Comparison of ENCODE assay signal across 15 cellular contexts in the genomic region with DNA sequence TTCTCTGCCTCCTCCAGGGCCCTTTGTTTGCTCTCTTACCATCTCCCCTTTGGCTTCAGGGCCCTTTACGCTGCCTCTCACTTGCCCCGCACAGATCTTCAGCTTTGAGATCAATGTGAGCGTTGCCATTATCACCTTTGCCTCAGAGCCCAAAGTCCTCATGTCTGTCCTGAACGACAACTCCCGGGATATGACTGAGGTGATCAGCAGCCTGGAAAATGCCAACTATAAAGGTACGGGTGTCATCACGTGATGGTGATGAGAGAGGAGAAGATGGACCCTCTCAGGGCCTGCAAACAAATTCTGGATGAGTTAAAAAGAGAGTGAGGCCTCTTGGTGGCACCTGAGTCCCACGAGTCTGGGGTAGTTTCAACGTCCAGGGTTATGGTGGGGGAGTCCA. TPM values are rescaled to one million over a fixed set of nuclear protein-coding genes. Genes with fewer than 3 reads are reported as not detected.
DNase-seq lines count a peak whose midpoint lies in the region; ATAC-seq, FAIRE-seq and TF ChIP-seq lines count a peak whose summit lies in the region.
"Had no signal": no experiment of that assay in that cellular context is flagged by ENCODE, and none has a peak within 500 bp of the region (broad histone marks: within the 10 kb centered on the region; RNA-seq: fewer than 3 reads in every experiment).

No MANE protein-coding gene starts in this region.

- no peaks in the 10 kb centered on the region for H3K23me2 ChIP-seq in H1 (ENCODE audit: low read depth, low read length)

- TF ChIP-seq EP300 in H1 (IDR thresholded peaks at IDR 0.05; ENCODE audit: borderline replicate concordance in 1 of 2, low read depth in 2 of 2, low read length in 2 of 2): no peak

- H3K14ac ChIP-seq in H1 (ENCODE audit: insufficient read length): no peak overlapping the region

- no peak overlapping the region for H2AK5ac ChIP-seq in H1 (ENCODE audit: low read depth, low read length)

- H3K18ac ChIP-seq in H1 (ENCODE audit: extremely low read depth, low read length): no peak overlapping the region

- H3K4me1 ChIP-seq in H1 (replicated peaks in 1 of 4; ENCODE audit: control insufficient read depth in 3 of 4, insufficient read depth in 4 of 4, low read length in 3 of 4) (0 out of 7 replicates have a peak, but pooled peaks cover 0 to 2% (median 0%) of the 10 kb centered on the region in 4 experiments), right lobe of liver (peaks cover 0 to 12% (median 0%) of the 10 kb centered on the region in 4 donors), left ventricle myocardium inferior (no peaks in the 10 kb centered on the region)

- H3K79me1 ChIP-seq in H1 (ENCODE audit: low read depth, low read length): no peaks in the 10 kb centered on the region

- no peak overlapping the region for H4K91ac ChIP-seq in H1 (replicated peaks; ENCODE audit: insufficient read length, low read length)

- no peak overlapping the region for H3K4me3 Mint-ChIP-seq in WTC11
- H3K4me3 Mint-ChIP-seq: CD4-positive, CD25-positive, alpha-beta regulatory T cell; IgD-negative memory B cell had no signal

- no peak overlapping the region for H3K4ac ChIP-seq in H1 (replicated peaks; ENCODE audit: insufficient read length, low read depth, low read length)

- TF ChIP-seq CTCF in H1 (IDR thresholded peaks at IDR 0.05; ENCODE audit: control extremely low read depth in 1 of 3, insufficient read depth in 1 of 3, low read depth in 1 of 3, low read length in 3 of 3) (no peak), right lobe of liver (IDR thresholded peaks at IDR 0.05) (no peak), left ventricle myocardium inferior (IDR thresholded peaks at IDR 0.05; ENCODE audit: borderline replicate concordance) (no peak), WTC11 (IDR thresholded peaks at IDR 0.05) (no peak)

- no peak overlapping the region for H4K8ac ChIP-seq in H1 (ENCODE audit: extremely low read depth, insufficient read depth, low read length)

- no peak overlapping the region for H3K4me3 ChIP-seq in H1 (ENCODE audit: extremely low read depth in 1 of 4, insufficient read depth in 2 of 4, low read depth in 3 of 4, low read length in 4 of 4)
- no peak overlapping the region for H3K4me3 ChIP-seq in right lobe of liver
- no peak overlapping the region for H3K4me3 ChIP-seq in left ventricle myocardium inferior
- H3K4me3 ChIP-seq: BLaER1 treated with 17β-estradiol and CSF1 and Interleukin-3, amounts not matched to agents 10 nM and 100 nM; GM12878; GM23248 had no signal

- H3K9me3 ChIP-seq in H1 (ENCODE audit: insufficient read depth in 2 of 2, low read depth in 1 of 2, low read length in 1 of 2): peaks cover 4 to 7% of the 10 kb centered on the region in 2 experiments; a peak in 1 of 4 replicates
- no peaks in the 10 kb centered on the region for H3K9me3 ChIP-seq in right lobe of liver
- H3K9me3 ChIP-seq in left ventricle myocardium inferior (replicated peaks): no peaks in the 10 kb centered on the region
- H3K9me3 ChIP-seq: BLaER1 treated with 17β-estradiol and CSF1 and Interleukin-3, amounts not matched to agents 10 nM and 100 nM had no signal

- no peak overlapping the region for H2BK20ac ChIP-seq in H1 (ENCODE audit: low read length)

- no peak for TF ChIP-seq POLR2A in H1 (IDR thresholded peaks at IDR 0.05; ENCODE audit: control extremely low read depth in 1 of 2, low read depth in 2 of 2, low read length in 2 of 2)
- TF ChIP-seq POLR2A in right lobe of liver (IDR thresholded peaks at IDR 0.05): no peak

- H3K27me3 Mint-ChIP-seq in WTC11 (ENCODE audit: low read depth): peaks cover 10% of the 10 kb centered on the region

- H4K20me1 ChIP-seq in H1 (replicated peaks in 1 of 2; ENCODE audit: control insufficient read depth in 1 of 2, insufficient read depth in 2 of 2, low read length in 2 of 2): no peaks in the 10 kb centered on the region
- H4K20me1 ChIP-seq: BLaER1 treated with 17β-estradiol and CSF1 and Interleukin-3, amounts not matched to agents 10 nM and 100 nM had no signal

- H3K23ac ChIP-seq in H1 (ENCODE audit: insufficient read length): no peak overlapping the region

- no peak overlapping the region for H3K9ac ChIP-seq in H1 (replicated peaks in 1 of 4; ENCODE audit: extremely low read depth in 1 of 4, low read depth in 3 of 4, low read length in 3 of 4)
- H3K9ac ChIP-seq: BLaER1 treated with 17β-estradiol and CSF1 and Interleukin-3, amounts not matched to agents 10 nM and 100 nM; GM23248 had no signal

- H3K27ac ChIP-seq in H1 (ENCODE audit: low read depth, low read length): no peak overlapping the region
- peak overlapping the region in 1 of 3 donors; percentile 53 for H3K27ac ChIP-seq in right lobe of liver
- no peak overlapping the region for H3K27ac ChIP-seq in left ventricle myocardium inferior (replicated peaks)
- H3K27ac ChIP-seq: BLaER1 treated with 17β-estradiol and CSF1 and Interleukin-3, amounts not matched to agents 10 nM and 100 nM; GM23248 had no signal

- H3K27me3 ChIP-seq in H1 (replicated peaks in 1 of 4; ENCODE audit: control insufficient read depth in 3 of 4, extremely low read depth in 1 of 4, insufficient read depth in 3 of 4, low read length in 3 of 4): no peaks in the 10 kb centered on the region
- H3K27me3 ChIP-seq in right lobe of liver: no peaks in the 10 kb centered on the region
- peaks cover 6% of the 10 kb centered on the region for H3K27me3 ChIP-seq in left ventricle myocardium inferior (ENCODE audit: low read depth)
- H3K27me3 ChIP-seq: BLaER1 treated with 17β-estradiol and CSF1 and Interleukin-3, amounts not matched to agents 10 nM and 100 nM had no signal

- H4K5ac ChIP-seq in H1 (ENCODE audit: insufficient read length, low read depth, low read length): no peak overlapping the region

- 86% methylated on average over 9 of the region's 9 CpGs; no CpG with 5 or more reads in 1 of the 2 experiments for WGBS in H1 (ENCODE audit: extremely low coverage in 1 of 2, insufficient coverage in 1 of 2, insufficient read length in 1 of 2, insufficient replicate concordance in 2 of 2, low coverage in 1 of 2, low lambda C conversion rate in 2 of 2, missing lambda C conversion rate in 1 of 2), 2 experiments
- WGBS in right lobe of liver (ENCODE audit: insufficient coverage, low coverage, low lambda C conversion rate, missing lambda C conversion rate): 44% methylated on average over 9 of the region's 9 CpGs

- 0 out of 2 replicates have a peak overlapping the region, but pooled peaks have one; percentile 72 for H2BK15ac ChIP-seq in H1 (ENCODE audit: low read length)

- peaks cover 7% of the 10 kb centered on the region for H3K4me1 Mint-ChIP-seq in WTC11
- H3K4me1 Mint-ChIP-seq: IgD-negative memory B cell had no signal

- no peak overlapping the region for H2BK120ac ChIP-seq in H1 (replicated peaks; ENCODE audit: low read depth, low read length)

- H2AFZ ChIP-seq in H1 (ENCODE audit: low read length): no peak overlapping the region
- H2AFZ ChIP-seq: GM23248 had no signal

- no peak for FAIRE-seq in H1 (lab: Jason Lieb, UNC)
- FAIRE-seq: GM12878, GM18507 had no signal

- no peak overlapping the region for H3K56ac ChIP-seq in H1 (replicated peaks; ENCODE audit: insufficient read length, low read depth, low read length)

- ATAC-seq in right lobe of liver: peak; percentile 10 to 69 (median 34)
- ATAC-seq in WTC11: no peak
- ATAC-seq: GM12878 had no signal

- H3K9me3 Mint-ChIP-seq in WTC11: peaks cover 12% of the 10 kb centered on the region
- H3K9me3 Mint-ChIP-seq: CD4-positive, CD25-positive, alpha-beta regulatory T cell; IgD-negative memory B cell had no signal

- H3K36me3 ChIP-seq in H1 (ENCODE audit: control insufficient read depth in 2 of 4, insufficient read depth in 4 of 4, low read length in 3 of 4) (no peaks in the 10 kb centered on the region), right lobe of liver (peaks cover 0 to 47% (median 16%) of the 10 kb centered on the region in 4 donors), left ventricle myocardium inferior (no peaks in the 10 kb centered on the region)
- H3K36me3 ChIP-seq: BLaER1 treated with 17β-estradiol and CSF1 and Interleukin-3, amounts not matched to agents 10 nM and 100 nM had no signal

- intact Hi-C loops in right lobe of liver (cut with DNase I): no loop called here
- intact Hi-C loops in left ventricle myocardium inferior (cut with micrococcal nuclease): no loop called here

- CTCF ChIA-PET in H1 (lab: Charles Lee; ENCODE audit: partially characterized antibody): interaction anchor here (0.9 to 1.6 kb wide), 3 partner anchors 12 to 48 kb away, joined by 4 to 7 read pairs (median 7); no protein-coding TSS in a partner anchor
- CTCF ChIA-PET in WTC11 (lab: Charles Lee): no interaction called here

- H3K4me2 ChIP-seq in H1 (ENCODE audit: insufficient read depth in 1 of 2, low read depth in 2 of 2, low read length in 2 of 2): no peak overlapping the region

- H3K27ac Mint-ChIP-seq in WTC11: no peak overlapping the region
- H3K27ac Mint-ChIP-seq: IgD-negative memory B cell had no signal

- no peak for TF ChIP-seq RAD21 in H1 (IDR thresholded peaks at IDR 0.05 in 1 of 2, conservative IDR thresholded peaks at IDR 0.05 in 1 of 2; ENCODE audit: low read depth in 2 of 2, low read length in 2 of 2)

- no peak overlapping the region for H2BK5ac ChIP-seq in H1 (ENCODE audit: low read depth, low read length)

- no peaks in the 10 kb centered on the region for H3K79me2 ChIP-seq in H1 (ENCODE audit: control insufficient read depth in 1 of 2, insufficient read depth in 2 of 2, low read length in 2 of 2)

- DNase-seq in H1 (ENCODE audit: low read depth in 1 of 2, low spot score in 2 of 2) (no peak), right lobe of liver (peak in 1 of 3 donors; percentile 13), left ventricle myocardium inferior (no peak), WTC11 (ENCODE audit: low spot score) (no peak)
- DNase-seq: ACHN; CD4-positive, CD25-positive, alpha-beta regulatory T cell; DMS 273 treated with DMSO at 0.1 percent for 48 hours; GM23248; H7 had no signal

- POLR2A ChIA-PET in H1 (lab: Charles Lee; ENCODE audit: partially characterized antibody): interaction anchor here (0.9 to 1.4 kb wide), 2 partner anchors 12 to 287 kb away, joined by 3 to 5 read pairs; no protein-coding TSS in a partner anchor
- POLR2A ChIA-PET in WTC11 (lab: Charles Lee): no interaction called here

- no peak overlapping the region for H2BK12ac ChIP-seq in H1 (ENCODE audit: low read depth, low read length)

- H3K36me3 Mint-ChIP-seq in WTC11: no peaks in the 10 kb centered on the region
- H3K36me3 Mint-ChIP-seq: CD4-positive, CD25-positive, alpha-beta regulatory T cell; IgD-negative memory B cell had no signal

RNA-seq across cellular contexts. Expression of a gene that starts 8.3 kb away (rescaled TPM):
- total RNA-seq in H1 (2021; fragmentation: NEBNext Ultra II Directional; extraction: Animal tissue kit (Norgen Biotek cat#: 25700)): 0.26 and 0.61 TPM in 2 replicates
- polyA plus RNA-seq in H1 (2011; rRNA removed): 0.38 and 1.0 TPM in 2 replicates
- polyA plus RNA-seq in H1 (2011; cell fraction: cytosol; rRNA removed): 1.0 TPM
- 0.98 TPM for polyA plus RNA-seq in H1 (2011; cell fraction: nucleus; rRNA removed)
- 0.44 to 1.3 TPM (median 0.91 TPM) in 4 replicates for polyA plus RNA-seq in H1 (2012, experiment 1 of 2)
- 0.34 TPM for polyA plus RNA-seq in H1 (2012, experiment 2 of 2)
- polyA plus RNA-seq in H1 (2013, experiment 1 of 2): 0.41 TPM
- 0.11 TPM for polyA plus RNA-seq in H1 (2013, experiment 2 of 2)
- 0.25 and 0.88 TPM in 2 replicates for polyA minus RNA-seq in H1 (2011; rRNA and poly(A)+ RNA removed)
- 3.3 TPM for polyA minus RNA-seq in H1 (2011; cell fraction: cytosol; rRNA and poly(A)+ RNA removed)
- polyA minus RNA-seq in H1 (2011; cell fraction: nucleus; rRNA and poly(A)+ RNA removed): not detected
- total RNA-seq in right lobe of liver (100 to 1,000 TPM; 309 to 739 (median 533) TPM), left ventricle myocardium inferior (9.7 TPM), WTC11 (2021) (1.3 TPM in 3 replicates)
- total RNA-seq: A172 had no signal
- polyA plus RNA-seq: IgD-negative memory B cell had no signal

RNA-seq across cellular contexts. Expression of a gene that starts 10.1 kb away (rescaled TPM):
- total RNA-seq in H1 (2021; fragmentation: NEBNext Ultra II Directional; extraction: Animal tissue kit (Norgen Biotek cat#: 25700)): not detected in 2 replicates
- polyA plus RNA-seq in H1 (2011; rRNA removed): 0.09 and 0.20 TPM in 2 replicates
- 0.94 TPM for polyA plus RNA-seq in H1 (2011; cell fraction: cytosol; rRNA removed)
- 1.1 TPM for polyA plus RNA-seq in H1 (2011; cell fraction: nucleus; rRNA removed)
- 0.13 to 0.36 TPM (median 0.30 TPM) in 4 replicates for polyA plus RNA-seq in H1 (2012, experiment 1 of 2)
- polyA plus RNA-seq in H1 (2012, experiment 2 of 2): 0.54 TPM
- 0.14 TPM for polyA plus RNA-seq in H1 (2013, experiment 1 of 2)
- polyA plus RNA-seq in H1 (2013, experiment 2 of 2): not detected
- 0.66 TPM in 1 of 2 replicates, not detected in the other for polyA minus RNA-seq in H1 (2011; rRNA and poly(A)+ RNA removed)
- polyA minus RNA-seq in H1 (2011; cell fraction: cytosol; rRNA and poly(A)+ RNA removed): 1.8 TPM
- polyA minus RNA-seq in H1 (2011; cell fraction: nucleus; rRNA and poly(A)+ RNA removed): 2.4 TPM
- total RNA-seq in right lobe of liver (1,000 to 10,000 TPM; 1,939 to 4,112 (median 3,131) TPM), left ventricle myocardium inferior (3.7 TPM), WTC11 (2021) (1.4 to 2.7 TPM (median 1.4 TPM) in 3 replicates)
- total RNA-seq: G401, H7 had no signal
- polyA plus RNA-seq: IgD-negative memory B cell had no signal

RNA-seq across cellular contexts. Expression of a gene that starts 22.9 kb away (rescaled TPM):
- total RNA-seq in H1 (2021; fragmentation: NEBNext Ultra II Directional; extraction: Animal tissue kit (Norgen Biotek cat#: 25700)): 71.1 and 71.5 TPM in 2 replicates
- polyA plus RNA-seq in H1 (2011; rRNA removed): 49.2 and 52.3 TPM in 2 replicates
- 83.7 TPM for polyA plus RNA-seq in H1 (2011; cell fraction: cytosol; rRNA removed)
- 55.9 TPM for polyA plus RNA-seq in H1 (2011; cell fraction: nucleus; rRNA removed)
- 64.8 to 102 TPM (median 90.9 TPM) in 4 replicates for polyA plus RNA-seq in H1 (2012, experiment 1 of 2)
- polyA plus RNA-seq in H1 (2012, experiment 2 of 2): 67.8 TPM
- 56.9 TPM for polyA plus RNA-seq in H1 (2013, experiment 1 of 2)
- 54.5 TPM for polyA plus RNA-seq in H1 (2013, experiment 2 of 2)
- 32.1 and 32.6 TPM in 2 replicates for polyA minus RNA-seq in H1 (2011; rRNA and poly(A)+ RNA removed)
- polyA minus RNA-seq in H1 (2011; cell fraction: cytosol; rRNA and poly(A)+ RNA removed): 31.0 TPM
- 23.2 TPM for polyA minus RNA-seq in H1 (2011; cell fraction: nucleus; rRNA and poly(A)+ RNA removed)
- total RNA-seq in right lobe of liver (10 to 100 TPM in 5 of 6 experiments, 1 to 10 TPM in 1; 9.3 to 33.8 (median 18.3) TPM), left ventricle myocardium inferior (39.3 TPM), WTC11 (2021) (73.8 to 88.7 TPM (median 79.0 TPM) in 3 replicates)

RNA-seq across cellular contexts. Expression of a gene that starts 23.1 kb away (rescaled TPM):
- 59.7 and 68.5 TPM in 2 replicates for total RNA-seq in H1 (2021; fragmentation: NEBNext Ultra II Directional; extraction: Animal tissue kit (Norgen Biotek cat#: 25700))
- 42.1 and 70.5 TPM in 2 replicates for polyA plus RNA-seq in H1 (2011; rRNA removed)
- 43.0 TPM for polyA plus RNA-seq in H1 (2011; cell fraction: cytosol; rRNA removed)
- polyA plus RNA-seq in H1 (2011; cell fraction: nucleus; rRNA removed): 225 TPM
- 38.3 to 64.6 TPM (median 60.5 TPM) in 4 replicates for polyA plus RNA-seq in H1 (2012, experiment 1 of 2)
- polyA plus RNA-seq in H1 (2012, experiment 2 of 2): 48.8 TPM
- 23.9 TPM for polyA plus RNA-seq in H1 (2013, experiment 1 of 2)
- polyA plus RNA-seq in H1 (2013, experiment 2 of 2): 21.1 TPM
- 97.1 and 101 TPM in 2 replicates for polyA minus RNA-seq in H1 (2011; rRNA and poly(A)+ RNA removed)
- polyA minus RNA-seq in H1 (2011; cell fraction: cytosol; rRNA and poly(A)+ RNA removed): 32.1 TPM
- 84.9 TPM for polyA minus RNA-seq in H1 (2011; cell fraction: nucleus; rRNA and poly(A)+ RNA removed)
- total RNA-seq in right lobe of liver (10 to 100 TPM; 26.3 to 73.1 (median 47.1) TPM), left ventricle myocardium inferior (32.9 TPM), WTC11 (2021) (80.0 to 84.0 TPM (median 81.8 TPM) in 3 replicates)

RNA-seq across cellular contexts. Expression of a gene that starts 33.9 kb away (rescaled TPM):
- total RNA-seq in H1 (2021; fragmentation: NEBNext Ultra II Directional; extraction: Animal tissue kit (Norgen Biotek cat#: 25700)): 40.8 and 42.1 TPM in 2 replicates
- 20.7 and 32.4 TPM in 2 replicates for polyA plus RNA-seq in H1 (2011; rRNA removed)
- polyA plus RNA-seq in H1 (2011; cell fraction: cytosol; rRNA removed): 20.8 TPM
- 20.9 TPM for polyA plus RNA-seq in H1 (2011; cell fraction: nucleus; rRNA removed)
- 25.2 to 45.3 TPM (median 37.7 TPM) in 4 replicates for polyA plus RNA-seq in H1 (2012, experiment 1 of 2)
- 13.2 TPM for polyA plus RNA-seq in H1 (2012, experiment 2 of 2)
- 14.2 TPM for polyA plus RNA-seq in H1 (2013, experiment 1 of 2)
- 13.7 TPM for polyA plus RNA-seq in H1 (2013, experiment 2 of 2)
- polyA minus RNA-seq in H1 (2011; rRNA and poly(A)+ RNA removed): 22.3 and 24.1 TPM in 2 replicates
- 31.1 TPM for polyA minus RNA-seq in H1 (2011; cell fraction: cytosol; rRNA and poly(A)+ RNA removed)
- 18.2 TPM for polyA minus RNA-seq in H1 (2011; cell fraction: nucleus; rRNA and poly(A)+ RNA removed)
- under 1 TPM in 5 of 6 experiments, not detected in 1; 0.25 to 0.82 (median 0.51) TPM for total RNA-seq in right lobe of liver
- 3.5 TPM for total RNA-seq in left ventricle myocardium inferior
- total RNA-seq in WTC11 (2021): 24.0 to 46.2 TPM (median 44.1 TPM) in 3 replicates
- polyA plus RNA-seq: CD4-positive, CD25-positive, alpha-beta regulatory T cell; GM23248; IgD-negative memory B cell had no signal

Comparison
In these comparisons a context has a peak if more than half of its experiments do, and no peak if none do; other contexts are left out.
1. RNA of a gene that starts 8.3 kb away (total RNA-seq): 309 to 739 TPM in right lobe of liver; 9.7 TPM in left ventricle myocardium inferior (single experiment), 1.3 TPM in WTC11 and 0.26 to 0.61 TPM in H1; every median in the first group is over 10 times any median in the second.
2. RNA of a gene that starts 10.1 kb away (total RNA-seq): 1,939 to 4,112 TPM in right lobe of liver; 3.7 TPM in left ventricle myocardium inferior (single experiment), 1.4 to 2.7 TPM in WTC11 and not detected in H1; every median in the first group is over 100 times any median in the second.